Comparison of ENCODE assay signal across 9 cellular contexts in genomic region chr17:3911271-3912053, GRCh38. TPM values are rescaled to one million over a fixed set of nuclear protein-coding genes. Genes with fewer than 3 reads are reported as not detected.
DNase-seq lines count a peak whose midpoint lies in the region; ATAC-seq and TF ChIP-seq lines count a peak whose summit lies in the region.
"Had no signal": no experiment of that assay in that cellular context is flagged by ENCODE, and none has a peak within 500 bp of the region (broad histone marks: within the 10 kb centered on the region; RNA-seq: fewer than 3 reads in every experiment).

No MANE protein-coding gene starts in this region.

- ATAC-seq in GM23338 (peak; percentile 10; the same call in 1 of the 3 replicates), upper lobe of right lung (no peak)
- ATAC-seq in naive thymus-derived CD4-positive, alpha-beta T cell = peak; percentile 84

- TF ChIP-seq POLR2A in GM15510 (IDR thresholded peaks at IDR 0.05; ENCODE audit: borderline replicate concordance, extremely low read depth, insufficient read length) = peak; percentile 23

- no peaks in the 10 kb centered on the region for H3K27me3 ChIP-seq in GM23338 (ENCODE audit: insufficient read depth)
- no peaks in the 10 kb centered on the region for H3K27me3 ChIP-seq in naive thymus-derived CD4-positive, alpha-beta T cell (ENCODE audit: control insufficient read depth in 2 of 2, insufficient read depth in 2 of 2, low read length in 2 of 2)
- no peaks in the 10 kb centered on the region for H3K27me3 ChIP-seq in upper lobe of right lung

- no peaks in the 10 kb centered on the region for H3K79me2 ChIP-seq in GM23338 (replicated peaks; ENCODE audit: insufficient read depth)

- H3K4me2 ChIP-seq in GM23338 = no peak overlapping the region

- no peaks in the 10 kb centered on the region for H3F3A ChIP-seq in GM23338 (replicated peaks; ENCODE audit: low read depth)

- H3K9me2 ChIP-seq in GM23338 (ENCODE audit: insufficient read depth) = no peaks in the 10 kb centered on the region

- H3K27ac ChIP-seq in GM23338 (ENCODE audit: low read depth) = no peak overlapping the region
- peak overlapping the region; percentile 82 for H3K27ac ChIP-seq in naive thymus-derived CD4-positive, alpha-beta T cell (ENCODE audit: low read depth, low read length)
- no peak overlapping the region for H3K27ac ChIP-seq in upper lobe of right lung
- H3K27ac ChIP-seq: epithelial cell of prostate had no signal

- no peaks in the 10 kb centered on the region for H3K9me3 Mint-ChIP-seq in GM23338
- H3K9me3 Mint-ChIP-seq in naive thymus-derived CD4-positive, alpha-beta T cell = no peaks in the 10 kb centered on the region

- DNase-seq in GM23338 (ENCODE audit: low spot score) (peak; percentile 55), NCI-H146 (lab: John Stamatoyannopoulos, UW) (peak; percentile 66), Ammon's horn (ENCODE audit: low spot score) (no peak), upper lobe of right lung (no peak), AG20443 (ENCODE audit: low spot score) (no peak)
- peak; percentile 82 for DNase-seq in activated CD8-positive, alpha-beta memory T cell treated with anti-CD3 and anti-CD28 coated beads, Interleukin-2, amount 50 U/mL, for 48 hours
- peak in 8 of 9 donors; percentile 59 to 92 (median 86) for DNase-seq in naive thymus-derived CD4-positive, alpha-beta T cell

- TF ChIP-seq CTCF in GM23338 (conservative IDR thresholded peaks at IDR 0.05; ENCODE audit: low read depth in 2 of 2) = no peak
- no peak for TF ChIP-seq CTCF in upper lobe of right lung (IDR thresholded peaks at IDR 0.05)

- H2AFZ ChIP-seq in GM23338 = peak overlapping the region; percentile 65; the same call in 1 of the 2 replicates

- H3K4me1 ChIP-seq in GM23338 (ENCODE audit: insufficient read depth) (no peaks in the 10 kb centered on the region; the same call in 1 of the 2 replicates), upper lobe of right lung (peaks cover 24% of the 10 kb centered on the region)
- H3K4me1 ChIP-seq in naive thymus-derived CD4-positive, alpha-beta T cell (ENCODE audit: control insufficient read depth in 2 of 2, insufficient read depth in 2 of 2, low read length in 2 of 2) = peaks cover 16 to 29% of the 10 kb centered on the region in 2 donors

- H3K27me3 Mint-ChIP-seq in GM23338 (ENCODE audit: insufficient read depth, low read depth, poor library complexity) = peaks cover 9% of the 10 kb centered on the region
- H3K27me3 Mint-ChIP-seq in naive thymus-derived CD4-positive, alpha-beta T cell = no peaks in the 10 kb centered on the region

- H3K4me3 Mint-ChIP-seq in GM23338 = no peak overlapping the region
- peak overlapping the region; percentile 26 to 81 (median 73) for H3K4me3 Mint-ChIP-seq in naive thymus-derived CD4-positive, alpha-beta T cell

- no peaks in the 10 kb centered on the region for H3K36me3 Mint-ChIP-seq in GM23338 (ENCODE audit: low read depth)
- H3K36me3 Mint-ChIP-seq in naive thymus-derived CD4-positive, alpha-beta T cell = no peaks in the 10 kb centered on the region

- no peaks in the 10 kb centered on the region for H4K20me1 ChIP-seq in GM23338 (replicated peaks; ENCODE audit: insufficient read depth)

- CTCF ChIA-PET in naive thymus-derived CD4-positive, alpha-beta T cell (lab: Charles Lee) = interaction anchor here (0.6 to 1.4 kb wide), 6 partner anchors 14 to 234 kb away, joined by 3 to 5 read pairs (median 3); no protein-coding TSS in a partner anchor

- POLR2A ChIA-PET in naive thymus-derived CD4-positive, alpha-beta T cell (lab: Charles Lee) = interaction anchor here (2.1 kb wide), 1 partner anchor 52 kb away, joined by 10 read pairs; no protein-coding TSS in a partner anchor

- H3K4me1 Mint-ChIP-seq in GM23338 = peaks cover 7% of the 10 kb centered on the region; the same call in 2 of the 3 replicates
- peaks cover 24 to 53% (median 40%) of the 10 kb centered on the region in 7 donors for H3K4me1 Mint-ChIP-seq in naive thymus-derived CD4-positive, alpha-beta T cell

- H3K9me3 ChIP-seq in naive thymus-derived CD4-positive, alpha-beta T cell (ENCODE audit: control insufficient read depth in 2 of 3, low read length in 3 of 3) = no peaks in the 10 kb centered on the region
- H3K9me3 ChIP-seq in upper lobe of right lung = no peaks in the 10 kb centered on the region

- H3K4me3 ChIP-seq in GM23338 = no peak overlapping the region
- no peak overlapping the region for H3K4me3 ChIP-seq in naive thymus-derived CD4-positive, alpha-beta T cell (ENCODE audit: low read length)
- no peak overlapping the region for H3K4me3 ChIP-seq in upper lobe of right lung

- H3K36me3 ChIP-seq in GM23338 (ENCODE audit: insufficient read depth) (no peaks in the 10 kb centered on the region), upper lobe of right lung (no peaks in the 10 kb centered on the region)
- H3K36me3 ChIP-seq in naive thymus-derived CD4-positive, alpha-beta T cell (ENCODE audit: control insufficient read depth in 2 of 3, insufficient read depth in 3 of 3, low read length in 3 of 3) = no peaks in the 10 kb centered on the region

- no peak overlapping the region for H3K27ac Mint-ChIP-seq in GM23338
- H3K27ac Mint-ChIP-seq in naive thymus-derived CD4-positive, alpha-beta T cell = peak overlapping the region; percentile 83 to 97 (median 96)

- intact Hi-C loops in naive thymus-derived CD4-positive, alpha-beta T cell (cut with micrococcal nuclease) = loop anchor here (1.0 to 5.0 kb wide), 4 partner anchors 18 to 173 kb away; partner anchors contain the start of genes CAMKK1 (in 2 of the 2) and ATP2A3 (in 1 of the 2)
- intact Hi-C loops in upper lobe of right lung (cut with DNase I) = no loop called here

TF ChIP-seq in GM23338, 12 proteins besides CTCF, POLR2A, EP300 and RAD21 (continues in another document):
- TF ChIP-seq CREB1 (CRISPR knock-in tag; IDR thresholded peaks at IDR 0.05; ENCODE audit: low read depth) = no peak
- TF ChIP-seq ZNF114 (CRISPR knock-in tag; IDR thresholded peaks at IDR 0.05) = no peak
- TF ChIP-seq, protein P1, sequence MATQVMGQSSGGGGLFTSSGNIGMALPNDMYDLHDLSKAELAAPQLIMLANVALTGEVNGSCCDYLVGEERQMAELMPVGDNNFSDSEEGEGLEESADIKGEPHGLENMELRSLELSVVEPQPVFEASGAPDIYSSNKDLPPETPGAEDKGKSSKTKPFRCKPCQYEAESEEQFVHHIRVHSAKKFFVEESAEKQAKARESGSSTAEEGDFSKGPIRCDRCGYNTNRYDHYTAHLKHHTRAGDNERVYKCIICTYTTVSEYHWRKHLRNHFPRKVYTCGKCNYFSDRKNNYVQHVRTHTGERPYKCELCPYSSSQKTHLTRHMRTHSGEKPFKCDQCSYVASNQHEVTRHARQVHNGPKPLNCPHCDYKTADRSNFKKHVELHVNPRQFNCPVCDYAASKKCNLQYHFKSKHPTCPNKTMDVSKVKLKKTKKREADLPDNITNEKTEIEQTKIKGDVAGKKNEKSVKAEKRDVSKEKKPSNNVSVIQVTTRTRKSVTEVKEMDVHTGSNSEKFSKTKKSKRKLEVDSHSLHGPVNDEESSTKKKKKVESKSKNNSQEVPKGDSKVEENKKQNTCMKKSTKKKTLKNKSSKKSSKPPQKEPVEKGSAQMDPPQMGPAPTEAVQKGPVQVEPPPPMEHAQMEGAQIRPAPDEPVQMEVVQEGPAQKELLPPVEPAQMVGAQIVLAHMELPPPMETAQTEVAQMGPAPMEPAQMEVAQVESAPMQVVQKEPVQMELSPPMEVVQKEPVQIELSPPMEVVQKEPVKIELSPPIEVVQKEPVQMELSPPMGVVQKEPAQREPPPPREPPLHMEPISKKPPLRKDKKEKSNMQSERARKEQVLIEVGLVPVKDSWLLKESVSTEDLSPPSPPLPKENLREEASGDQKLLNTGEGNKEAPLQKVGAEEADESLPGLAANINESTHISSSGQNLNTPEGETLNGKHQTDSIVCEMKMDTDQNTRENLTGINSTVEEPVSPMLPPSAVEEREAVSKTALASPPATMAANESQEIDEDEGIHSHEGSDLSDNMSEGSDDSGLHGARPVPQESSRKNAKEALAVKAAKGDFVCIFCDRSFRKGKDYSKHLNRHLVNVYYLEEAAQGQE (IDR thresholded peaks at IDR 0.05; ENCODE audit: unreplicated experiment) = no peak
- TF ChIP-seq POLR2AphosphoS5 (IDR thresholded peaks at IDR 0.05; ENCODE audit: low read depth) = no peak
- TF ChIP-seq, protein P2, sequence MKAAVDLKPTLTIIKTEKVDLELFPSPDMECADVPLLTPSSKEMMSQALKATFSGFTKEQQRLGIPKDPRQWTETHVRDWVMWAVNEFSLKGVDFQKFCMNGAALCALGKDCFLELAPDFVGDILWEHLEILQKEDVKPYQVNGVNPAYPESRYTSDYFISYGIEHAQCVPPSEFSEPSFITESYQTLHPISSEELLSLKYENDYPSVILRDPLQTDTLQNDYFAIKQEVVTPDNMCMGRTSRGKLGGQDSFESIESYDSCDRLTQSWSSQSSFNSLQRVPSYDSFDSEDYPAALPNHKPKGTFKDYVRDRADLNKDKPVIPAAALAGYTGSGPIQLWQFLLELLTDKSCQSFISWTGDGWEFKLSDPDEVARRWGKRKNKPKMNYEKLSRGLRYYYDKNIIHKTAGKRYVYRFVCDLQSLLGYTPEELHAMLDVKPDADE (IDR thresholded peaks at IDR 0.05) = no peak
- TF ChIP-seq JUNB (IDR thresholded peaks at IDR 0.05; ENCODE audit: unreplicated experiment) = no peak
- TF ChIP-seq EZH2 (IDR thresholded peaks at IDR 0.05; ENCODE audit: low read depth, unreplicated experiment) = no peak
- TF ChIP-seq ZNF331 (CRISPR knock-in tag; IDR thresholded peaks at IDR 0.05; ENCODE audit: low read depth) = no peak
- TF ChIP-seq EZH2phosphoT487 (IDR thresholded peaks at IDR 0.05; ENCODE audit: unreplicated experiment) = no peak
- TF ChIP-seq STAT1 (IDR thresholded peaks at IDR 0.05; ENCODE audit: unreplicated experiment) = no peak
- no peak for TF ChIP-seq NANOG (IDR thresholded peaks at IDR 0.05; ENCODE audit: borderline replicate concordance)

RNA-seq across cellular contexts. Expression of gene P2RX1, which starts 4.8 kb away (rescaled TPM):
- 0.19 and 2.2 TPM in 2 replicates for total RNA-seq in GM23338 (2014; rRNA removed; shearing (Covaris generic))
- polyA plus RNA-seq in GM23338 (2016; fragmentation: Nextera tagmentation; extraction: Ambion mirVana) = 0.17 and 0.31 TPM in 2 replicates
- total RNA-seq in naive thymus-derived CD4-positive, alpha-beta T cell = 10 to 100 TPM in 1 of 5 experiments, 1 to 10 TPM in 1, under 1 TPM in 2, not detected in 1; 0.27 to 53.7 (median 2.7) TPM
- not detected for polyA plus RNA-seq in naive thymus-derived CD4-positive, alpha-beta T cell
- 6.8 TPM for total RNA-seq in upper lobe of right lung

RNA-seq across cellular contexts. Expression of gene CAMKK1, which starts 18.6 kb away (rescaled TPM):
- total RNA-seq in GM23338 (2014; rRNA removed; shearing (Covaris generic)) = 7.1 and 8.7 TPM in 2 replicates
- 4.3 TPM in 2 replicates for polyA plus RNA-seq in GM23338 (2016; fragmentation: Nextera tagmentation; extraction: Ambion mirVana)
- 10 to 100 TPM in 2 of 5 experiments, 1 to 10 TPM in 3; 4.8 to 12.5 (median 6.3) TPM for total RNA-seq in naive thymus-derived CD4-positive, alpha-beta T cell
- polyA plus RNA-seq in naive thymus-derived CD4-positive, alpha-beta T cell = 1 to 10 TPM; 2.3 to 3.2 TPM
- 10.1 TPM for total RNA-seq in upper lobe of right lung

RNA-seq across cellular contexts. Expression of gene ATP2A3, which starts 52.8 kb away (rescaled TPM):
- total RNA-seq in GM23338 (2014; rRNA removed; shearing (Covaris generic)) = 32.6 and 35.2 TPM in 2 replicates
- 8.2 and 9.6 TPM in 2 replicates for polyA plus RNA-seq in GM23338 (2016; fragmentation: Nextera tagmentation; extraction: Ambion mirVana)
- total RNA-seq in naive thymus-derived CD4-positive, alpha-beta T cell = 100 to 1,000 TPM; 148 to 260 (median 237) TPM
- polyA plus RNA-seq in naive thymus-derived CD4-positive, alpha-beta T cell = 100 to 1,000 TPM in 1 of 2 donors, 10 to 100 TPM in 1; 46.6 to 104 TPM
- 44.4 TPM for total RNA-seq in upper lobe of right lung

Comparison
In these comparisons a context has a peak if more than half of its experiments do, and no peak if none do; other contexts are left out.
1. DNase-seq: peak in GM23338 (single experiment), NCI-H146 (single experiment), activated CD8-positive, alpha-beta memory T cell treated with anti-CD3 and anti-CD28 coated beads, Interleukin-2, amount 50 U/mL, for 48 hours (single experiment) and naive thymus-derived CD4-positive, alpha-beta T cell (8 of 9); none in Ammon's horn (single experiment), upper lobe of right lung (single experiment) and AG20443 (single experiment).